1 cellular context compared by ENCODE assay signal in the genomic region with DNA sequence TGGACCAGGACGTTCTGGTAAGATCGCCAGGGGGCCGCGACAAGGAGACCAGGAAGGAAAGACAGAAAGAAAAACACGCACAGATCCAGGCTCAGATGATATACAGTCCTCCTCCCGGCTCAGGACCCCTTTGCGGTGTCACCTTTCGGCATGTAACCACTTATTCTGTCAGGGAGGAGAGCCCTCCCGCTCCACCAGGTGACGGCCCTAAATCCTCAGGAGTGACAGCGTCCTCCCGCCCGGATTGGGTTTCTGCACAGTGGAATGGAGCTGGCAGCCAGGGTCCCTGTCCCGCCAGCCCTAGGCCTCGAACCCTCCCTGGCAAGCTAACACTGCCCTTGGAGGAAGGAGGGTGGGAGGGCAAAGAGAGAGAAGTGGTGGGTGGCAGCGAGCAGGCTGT.
A peak's percentile ranks its signal among the peaks of the same experiment; 100 is the strongest.
TF ChIP-seq lines count a peak whose summit lies in the region.

No MANE protein-coding gene starts in this region.

TF ChIP-seq in K562, 482 proteins besides CTCF, POLR2A, EP300 and RAD21:
- TF ChIP-seq, protein P1, sequence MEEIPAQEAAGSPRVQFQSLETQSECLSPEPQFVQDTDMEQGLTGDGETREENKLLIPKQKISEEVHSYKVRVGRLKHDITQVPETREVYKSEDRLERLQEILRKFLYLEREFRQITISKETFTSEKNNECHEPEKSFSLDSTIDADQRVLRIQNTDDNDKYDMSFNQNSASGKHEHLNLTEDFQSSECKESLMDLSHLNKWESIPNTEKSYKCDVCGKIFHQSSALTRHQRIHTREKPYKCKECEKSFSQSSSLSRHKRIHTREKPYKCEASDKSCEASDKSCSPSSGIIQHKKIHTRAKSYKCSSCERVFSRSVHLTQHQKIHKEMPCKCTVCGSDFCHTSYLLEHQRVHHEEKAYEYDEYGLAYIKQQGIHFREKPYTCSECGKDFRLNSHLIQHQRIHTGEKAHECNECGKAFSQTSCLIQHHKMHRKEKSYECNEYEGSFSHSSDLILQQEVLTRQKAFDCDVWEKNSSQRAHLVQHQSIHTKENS (CRISPR knock-in tag; IDR thresholded peaks at IDR 0.05), result no peak
- TF ChIP-seq PHF8 (IDR thresholded peaks at IDR 0.05; ENCODE audit: borderline replicate concordance, low read length) (no peak), PKNOX1 (IDR thresholded peaks at IDR 0.05) (peak; percentile 56), YBX1 (IDR thresholded peaks at IDR 0.05) (no peak), RUNX1 (IDR thresholded peaks at IDR 0.05; ENCODE audit: low read depth) (no peak), ETS1 (conservative IDR thresholded peaks at IDR 0.05; ENCODE audit: control insufficient read depth, low read depth, low read length) (no peak), TGIF2 (CRISPR knock-in tag; IDR thresholded peaks at IDR 0.05) (no peak), ZNF217 (CRISPR knock-in tag; IDR thresholded peaks at IDR 0.05) (no peak)
TF ChIP-seq in K562: peak in this region for 1.
